13 cellular contexts compared by ENCODE assay signal in genomic region chr2:52821631-52822030, GRCh38.
A peak's percentile ranks its signal among the peaks of the same experiment; 100 is the strongest.
DNase-seq lines count a peak whose midpoint lies in the region; ATAC-seq lines count a peak whose summit lies in the region.
"Had no signal": no experiment of that assay in that cellular context is flagged by ENCODE, and none has a peak within 500 bp of the region (broad histone marks: within the 10 kb centered on the region; RNA-seq: fewer than 3 reads in every experiment).

No MANE protein-coding gene starts in this region.

- no peaks in the 10 kb centered on the region for H3K27me3 ChIP-seq in adipocyte (replicated peaks; ENCODE audit: control insufficient read depth, insufficient read depth, low read length)
- H3K27me3 ChIP-seq: upper lobe of left lung had no signal

- H3K9me3 ChIP-seq in adipocyte (ENCODE audit: control insufficient read depth, low read length): no peaks in the 10 kb centered on the region
- H3K9me3 ChIP-seq: upper lobe of left lung had no signal

- no peaks in the 10 kb centered on the region for H3K36me3 ChIP-seq in adipocyte (ENCODE audit: control insufficient read depth, insufficient read depth, low read length, severe bottlenecking)
- H3K36me3 ChIP-seq: upper lobe of left lung had no signal

- no peaks in the 10 kb centered on the region for H3K4me1 ChIP-seq in adipocyte (ENCODE audit: control insufficient read depth, insufficient read depth, low read length)
- H3K4me1 ChIP-seq: upper lobe of left lung had no signal

- ATAC-seq in HG02678 (IDR thresholded peaks at IDR 0.05; ENCODE audit: unreplicated experiment): no peak

- peak; percentile 25 for DNase-seq in DMS 273 (lab: John Stamatoyannopoulos, UW; ENCODE audit: unreplicated experiment)
- no peak for DNase-seq in DMS 273 treated with DMSO at 0.1 percent for 48 hours (lab: John Stamatoyannopoulos, UW)
- DNase-seq in Kasumi-1 (lab: John Stamatoyannopoulos, UW): peak; percentile 24 to 38
- peak; percentile 5 for DNase-seq in adipocyte (ENCODE audit: low read depth)
- peak; percentile 3 for DNase-seq in kidney glomerular epithelial cell (lab: John Stamatoyannopoulos, UW)
- DNase-seq in NOMO-1 treated with DMSO at 0.1 percent for 48 hours (lab: John Stamatoyannopoulos, UW; ENCODE audit: unreplicated experiment): no peak
- DNase-seq in foreskin melanocyte: no peak
- DNase-seq: activated CD4-positive, alpha-beta T cell treated with anti-CD3 and anti-CD28 coated beads for 1 hour; activated T-cell treated with anti-CD3 and anti-CD28 coated beads, Interleukin-2, amount 50 U/mL, for 48 hours; NCI-H774; posterior cingulate gyrus; upper lobe of left lung had no signal

- H3K9ac ChIP-seq in adipocyte (ENCODE audit: low read length): no peak overlapping the region

- H3K4me3 ChIP-seq in adipocyte (ENCODE audit: low read length): no peak overlapping the region
- H3K4me3 ChIP-seq: upper lobe of left lung had no signal

Comparison
In these comparisons a context has a peak if more than half of its experiments do, and no peak if none do; other contexts are left out.
1. DNase-seq: peak in DMS 273 (single experiment), Kasumi-1 (2 of 2), adipocyte (single experiment) and kidney glomerular epithelial cell (single experiment); none in DMS 273 treated with DMSO at 0.1 percent for 48 hours (single experiment), NOMO-1 treated with DMSO at 0.1 percent for 48 hours (single experiment) and foreskin melanocyte (single experiment).